14 cellular contexts compared by ENCODE assay signal in genomic region chr7:75033064-75033463, GRCh38. TPM values are rescaled to one million over a fixed set of nuclear protein-coding genes. Genes with fewer than 3 reads are reported as not detected.
DNase-seq lines count a peak whose midpoint lies in the region; FAIRE-seq and TF ChIP-seq lines count a peak whose summit lies in the region.
"Had no signal": no experiment of that assay in that cellular context is flagged by ENCODE, and none has a peak within 500 bp of the region (broad histone marks: within the 10 kb centered on the region; RNA-seq: fewer than 3 reads in every experiment).

No MANE protein-coding gene starts in this region.

- H3K9me3 Mint-ChIP-seq in endodermal cell: peaks cover 3% of the 10 kb centered on the region
- H3K9me3 Mint-ChIP-seq in osteocyte (ENCODE audit: unreplicated experiment): no peaks in the 10 kb centered on the region

- H3K36me3 ChIP-seq in Loucy (ENCODE audit: insufficient read depth, low read length): no peaks in the 10 kb centered on the region
- peaks cover 28% of the 10 kb centered on the region for H3K36me3 ChIP-seq in endodermal cell (ENCODE audit: control insufficient read depth, insufficient read depth, low read length)
- H3K36me3 ChIP-seq in left ventricle myocardium inferior: no peaks in the 10 kb centered on the region
- H3K36me3 ChIP-seq: lower lobe of right lung had no signal

- no peaks in the 10 kb centered on the region for H3K27me3 Mint-ChIP-seq in endodermal cell (ENCODE audit: insufficient read depth)
- no peaks in the 10 kb centered on the region for H3K27me3 Mint-ChIP-seq in osteocyte (ENCODE audit: unreplicated experiment)

- no peaks in the 10 kb centered on the region for H3K79me2 ChIP-seq in Loucy (ENCODE audit: insufficient read depth, low read length)

- H3K4me3 Mint-ChIP-seq in endodermal cell: no peak overlapping the region
- H3K4me3 Mint-ChIP-seq in osteocyte (ENCODE audit: unreplicated experiment): no peak overlapping the region

- H3K9me2 ChIP-seq in Loucy (replicated peaks; ENCODE audit: low read depth, low read length): no peaks in the 10 kb centered on the region

- intact Hi-C loops in left ventricle myocardium inferior (cut with micrococcal nuclease): no loop called here

- no peak overlapping the region for H3K27ac ChIP-seq in endodermal cell (ENCODE audit: low read depth, low read length)
- no peak overlapping the region for H3K27ac ChIP-seq in coronary artery
- H3K27ac ChIP-seq in left ventricle myocardium inferior (replicated peaks): no peak overlapping the region
- H3K27ac ChIP-seq: heart right ventricle, lower lobe of right lung had no signal

- H3K27me3 ChIP-seq in Loucy (ENCODE audit: insufficient read depth, low read length, poor library complexity, severe bottlenecking) (no peaks in the 10 kb centered on the region), endodermal cell (ENCODE audit: control insufficient read depth, insufficient read depth, low read length, poor library complexity, severe bottlenecking) (no peaks in the 10 kb centered on the region), left ventricle myocardium inferior (ENCODE audit: low read depth) (no peaks in the 10 kb centered on the region)
- H3K27me3 ChIP-seq: heart right ventricle had no signal

- H3F3A ChIP-seq in Loucy (ENCODE audit: low read depth): no peaks in the 10 kb centered on the region

- H4K20me1 ChIP-seq in Loucy (ENCODE audit: insufficient read depth, low read length, poor library complexity, severe bottlenecking): no peaks in the 10 kb centered on the region

- no peak for TF ChIP-seq CTCF in D721Med (IDR thresholded peaks at IDR 0.05; ENCODE audit: insufficient read depth, missing control alignments)
- peak; percentile 30 for TF ChIP-seq CTCF in Loucy (conservative IDR thresholded peaks at IDR 0.05; ENCODE audit: low read length)
- peak; percentile 75 for TF ChIP-seq CTCF in endodermal cell (conservative IDR thresholded peaks at IDR 0.05)
- TF ChIP-seq CTCF in osteocyte (IDR thresholded peaks at IDR 0.05): peak; percentile 12
- no peak for TF ChIP-seq CTCF in coronary artery (IDR thresholded peaks at IDR 0.05)
- no peak for TF ChIP-seq CTCF in left ventricle myocardium inferior (IDR thresholded peaks at IDR 0.05; ENCODE audit: borderline replicate concordance)

- DNase-seq in D721Med (ENCODE audit: insufficient read length, low spot score): peak; percentile 39
- DNase-seq in endodermal cell: peak; percentile 90
- no peak for DNase-seq in osteocyte (ENCODE audit: extremely low spot score, unreplicated experiment)
- DNase-seq in coronary artery (ENCODE audit: low spot score): no peak
- DNase-seq in glomerular visceral epithelial cell (ENCODE audit: extremely low spot score): no peak
- no peak for DNase-seq in left ventricle myocardium inferior
- DNase-seq: activated CD4-positive, alpha-beta T cell treated with anti-CD3 and anti-CD28 coated beads, Interleukin-2, amount 50 U/mL, for 48 hours; DND-41; heart right ventricle; lower lobe of right lung; NCI-H345; occipital lobe had no signal

- no peaks in the 10 kb centered on the region for H3K4me1 Mint-ChIP-seq in endodermal cell
- no peaks in the 10 kb centered on the region for H3K4me1 Mint-ChIP-seq in osteocyte (ENCODE audit: unreplicated experiment)

- no peak overlapping the region for H3K27ac Mint-ChIP-seq in endodermal cell
- no peak overlapping the region for H3K27ac Mint-ChIP-seq in osteocyte (ENCODE audit: unreplicated experiment)

- H3K36me3 Mint-ChIP-seq in endodermal cell (ENCODE audit: low read depth) (peaks cover 29% of the 10 kb centered on the region), osteocyte (ENCODE audit: unreplicated experiment) (peaks cover 3% of the 10 kb centered on the region)

- H3K9me3 ChIP-seq in Loucy (ENCODE audit: insufficient read depth, low read depth, low read length) (no peaks in the 10 kb centered on the region), endodermal cell (ENCODE audit: control insufficient read depth, low read length) (no peaks in the 10 kb centered on the region), left ventricle myocardium inferior (replicated peaks) (peaks cover 4% of the 10 kb centered on the region)
- H3K9me3 ChIP-seq: lower lobe of right lung had no signal

- no peak for FAIRE-seq in D721Med (lab: Jason Lieb, UNC)
- FAIRE-seq: GM12892 had no signal

- H2AFZ ChIP-seq in Loucy (ENCODE audit: low read length): no peak overlapping the region

- no peak overlapping the region for H3K4me2 ChIP-seq in Loucy (ENCODE audit: low read depth, low read length, poor library complexity, severe bottlenecking)

- H3K4me3 ChIP-seq in Loucy (ENCODE audit: low read length, poor library complexity, severe bottlenecking) (no peak overlapping the region), endodermal cell (ENCODE audit: low read length) (no peak overlapping the region), coronary artery (no peak overlapping the region), left ventricle myocardium inferior (no peak overlapping the region)
- H3K4me3 ChIP-seq: heart right ventricle, lower lobe of right lung had no signal

- 71 to 76% methylated on average over 6 to 8 of the region's 8 CpGs for WGBS in endodermal cell (ENCODE audit: insufficient coverage in 1 of 2, insufficient read length in 1 of 2), 2 experiments

- no peak overlapping the region for H3K9ac ChIP-seq in Loucy (ENCODE audit: low read depth, low read length, poor library complexity, severe bottlenecking)
- no peak overlapping the region for H3K9ac ChIP-seq in endodermal cell (ENCODE audit: extremely low read depth, low read length, poor library complexity, severe bottlenecking)

- no peaks in the 10 kb centered on the region for H3K4me1 ChIP-seq in Loucy (ENCODE audit: insufficient read depth, low read length, poor library complexity, severe bottlenecking)
- H3K4me1 ChIP-seq in endodermal cell (ENCODE audit: control insufficient read depth, insufficient read depth, low read length): no peaks in the 10 kb centered on the region
- H3K4me1 ChIP-seq in left ventricle myocardium inferior: no peaks in the 10 kb centered on the region
- H3K4me1 ChIP-seq: heart right ventricle, lower lobe of right lung had no signal

RNA-seq across cellular contexts. Expression of gene RCC1L, which starts 40.5 kb away (rescaled TPM):
- 10 to 100 TPM; 48.8 to 53.5 TPM for total RNA-seq in endodermal cell
- polyA plus RNA-seq in endodermal cell (2013, experiment 1 of 2): 34.4 TPM
- polyA plus RNA-seq in endodermal cell (2013, experiment 2 of 2): 33.9 TPM
- 38.4 and 38.7 TPM in 2 replicates for total RNA-seq in osteocyte
- 50.0 TPM for total RNA-seq in left ventricle myocardium inferior

RNA-seq across cellular contexts. Expression of gene GTF2IRD2B, which starts 59.3 kb away (rescaled TPM):
- total RNA-seq in endodermal cell (10 to 100 TPM; 13.6 to 24.0 TPM), osteocyte (34.6 and 44.2 TPM in 2 replicates), left ventricle myocardium inferior (32.1 TPM)
- polyA plus RNA-seq in endodermal cell (2013, experiment 1 of 2): 14.0 TPM
- polyA plus RNA-seq in endodermal cell (2013, experiment 2 of 2): 14.7 TPM

Comparison
In these comparisons a context has a peak if more than half of its experiments do, and no peak if none do; other contexts are left out.
1. DNase-seq: peak in D721Med (single experiment) and endodermal cell (single experiment); none in osteocyte (single experiment), coronary artery (single experiment), glomerular visceral epithelial cell (single experiment) and left ventricle myocardium inferior (single experiment).
2. CTCF ChIP-seq: peak in Loucy (single experiment), endodermal cell (single experiment) and osteocyte (single experiment); none in D721Med (single experiment), coronary artery (single experiment) and left ventricle myocardium inferior (single experiment).